24 cellular contexts compared by ENCODE assay signal in the genomic region with DNA sequence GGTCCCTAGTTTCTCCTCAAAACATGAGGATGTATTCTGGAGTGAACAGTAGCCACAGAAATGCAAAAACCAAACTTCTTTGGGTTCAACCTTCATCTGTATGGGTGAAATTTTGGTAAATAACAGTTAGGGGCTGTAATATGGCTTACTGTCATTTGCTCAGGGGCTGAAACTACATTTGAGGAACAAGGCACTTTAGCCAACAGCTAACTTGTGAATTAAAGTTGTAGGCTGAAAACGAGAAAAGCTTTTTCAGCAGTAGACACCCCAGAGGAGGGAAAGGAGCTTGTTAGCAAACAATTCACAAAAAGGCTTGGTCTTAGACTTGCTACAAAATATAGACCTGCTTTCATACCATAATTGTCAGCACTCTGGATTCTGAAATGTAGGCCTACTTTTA. TPM values are rescaled to one million over a fixed set of nuclear protein-coding genes. Genes with fewer than 3 reads are reported as not detected.
DNase-seq lines count a peak whose midpoint lies in the region; ATAC-seq and TF ChIP-seq lines count a peak whose summit lies in the region.
"Had no signal": no experiment of that assay in that cellular context is flagged by ENCODE, and none has a peak within 500 bp of the region (broad histone marks: within the 10 kb centered on the region; RNA-seq: fewer than 3 reads in every experiment).

No MANE protein-coding gene starts in this region.

- no peak overlapping the region for H3K4me3 ChIP-seq in GM12865 (ENCODE audit: low read depth, low read length)
- H3K4me3 ChIP-seq in MM.1S (ENCODE audit: low read length): no peak overlapping the region
- no peak overlapping the region for H3K4me3 ChIP-seq in OCI-LY7 (ENCODE audit: low read depth, low read length, poor library complexity, severe bottlenecking)
- H3K4me3 ChIP-seq in dorsolateral prefrontal cortex: peak overlapping the region in 1 of 59 donors; percentile 7
- H3K4me3 ChIP-seq: GM23248 had no signal

- no peaks in the 10 kb centered on the region for H3F3A ChIP-seq in MM.1S (ENCODE audit: insufficient read depth, low read length)

- H3K79me2 ChIP-seq in MM.1S (ENCODE audit: low read length) (no peaks in the 10 kb centered on the region), OCI-LY7 (ENCODE audit: insufficient read depth, low read depth, low read length) (no peaks in the 10 kb centered on the region)

- BruUV-seq in OCI-LY7 (replicated peaks; lab: Mats Ljungman, UMichigan): no TSS peak

- H4K20me1 ChIP-seq in MM.1S (ENCODE audit: insufficient read depth, low read length): no peaks in the 10 kb centered on the region
- H4K20me1 ChIP-seq in OCI-LY7 (ENCODE audit: insufficient read depth, low read length): no peaks in the 10 kb centered on the region

- H2AFZ ChIP-seq in MM.1S (ENCODE audit: low read length): no peak overlapping the region
- peak overlapping the region; percentile 81 for H2AFZ ChIP-seq in OCI-LY7 (ENCODE audit: low read length)
- H2AFZ ChIP-seq: GM23248 had no signal

- intact Hi-C loops in OCI-LY7 (cut with micrococcal nuclease; ENCODE audit: unreplicated experiment) (no loop called here), dorsolateral prefrontal cortex (cut with DNase I) (loop anchor here in 1 of 2 donors (10.0 kb wide), 1 partner anchor 78 kb away; no protein-coding TSS in a partner anchor)

- H3K9me2 ChIP-seq in MM.1S (replicated peaks; ENCODE audit: insufficient read depth, low read length) (no peaks in the 10 kb centered on the region), OCI-LY7 (ENCODE audit: insufficient read depth, low read length) (no peaks in the 10 kb centered on the region)

- H3K9ac ChIP-seq in MM.1S (ENCODE audit: low read length): no peak overlapping the region
- H3K9ac ChIP-seq: GM23248 had no signal

- no peak for TF ChIP-seq CTCF in GM12865 (IDR thresholded peaks at IDR 0.05; ENCODE audit: insufficient read depth, low read depth, low read length, missing control alignments)
- TF ChIP-seq CTCF in MM.1S (IDR thresholded peaks at IDR 0.05; ENCODE audit: low read length): no peak
- no peak for TF ChIP-seq CTCF in OCI-LY7 (conservative IDR thresholded peaks at IDR 0.05; ENCODE audit: low read length)
- TF ChIP-seq CTCF in dorsolateral prefrontal cortex (IDR thresholded peaks at IDR 0.05 in 54 of 56, conservative IDR thresholded peaks at IDR 0.05 in 2 of 56; ENCODE audit: low read depth in 1 of 56, partially characterized antibody in 56 of 56): no peak

- H3K27ac ChIP-seq in MM.1S (ENCODE audit: low read length): no peak overlapping the region; the same call in 1 of the 2 replicates
- H3K27ac ChIP-seq in OCI-LY7 (ENCODE audit: low read depth, low read length, poor library complexity, severe bottlenecking): no peak overlapping the region
- peak overlapping the region in 51 of 59 donors; percentile 1 to 93 (median 67) for H3K27ac ChIP-seq in dorsolateral prefrontal cortex
- H3K27ac ChIP-seq: C4-2B, GM23248, HL-60 had no signal

- no peak for ATAC-seq in activated CD4-positive, CD25-positive, alpha-beta regulatory T cell treated with anti-CD3 and anti-CD28 coated beads, Interleukin-2, amount 50 U/mL, for 24 hours
- ATAC-seq: CD8-positive, alpha-beta T cell had no signal

- DNase-seq in GM12865 (ENCODE audit: low read depth) (peak; percentile 24), MM.1S (peak; percentile 31), OCI-LY7 (ENCODE audit: low spot score) (peak; percentile 33), dorsolateral prefrontal cortex (no peak), H4 (ENCODE audit: low spot score) (no peak)
- no peak for DNase-seq in activated CD4-positive, alpha-beta T cell treated with anti-CD3 and anti-CD28 coated beads, Interleukin-2, amount 50 U/mL, for 4 hours
- DNase-seq: Caco-2; CD8-positive, alpha-beta T cell; EL; GDM1; GM23248; HCEC 1CT; NCI-H1417; NCI-H1694; NCI-H2081; NCI-H226; NCI-H510A; NCI-H69; SHP77 treated with DMSO at 0.1 percent for 48 hours had no signal

- CTCF ChIA-PET in OCI-LY7 (lab: Charles Lee; ENCODE audit: unreplicated experiment): interaction anchor here (0.9 kb wide), 1 partner anchor 8 kb away, joined by 3 read pairs; no protein-coding TSS in a partner anchor

- H3K36me3 ChIP-seq in MM.1S (replicated peaks; ENCODE audit: insufficient read depth, low read length): no peaks in the 10 kb centered on the region
- H3K36me3 ChIP-seq in OCI-LY7 (ENCODE audit: insufficient read depth, low read length): no peaks in the 10 kb centered on the region

- peaks cover 23% of the 10 kb centered on the region for H3K27me3 ChIP-seq in MM.1S (replicated peaks; ENCODE audit: insufficient read depth, low read length)
- H3K27me3 ChIP-seq in dorsolateral prefrontal cortex: no peaks in the 10 kb centered on the region

- POLR2A ChIA-PET in OCI-LY7 (lab: Charles Lee): interaction anchor here (0.7 to 1.1 kb wide), 2 partner anchors 10 to 35 kb away, joined by 3 read pairs; no protein-coding TSS in a partner anchor

- H3K4me2 ChIP-seq in MM.1S (ENCODE audit: low read depth, low read length) (0 out of 2 replicates have a peak overlapping the region, but pooled peaks have one; percentile 6), OCI-LY7 (ENCODE audit: low read length) (peak overlapping the region; percentile 10; the same call in 1 of the 2 replicates)

- no peaks in the 10 kb centered on the region for H3K9me3 ChIP-seq in MM.1S (replicated peaks; ENCODE audit: insufficient read depth, low read length)
- no peaks in the 10 kb centered on the region for H3K9me3 ChIP-seq in OCI-LY7 (ENCODE audit: low read length)
- H3K9me3 ChIP-seq: Caco-2 had no signal

- H3K4me1 ChIP-seq in MM.1S (ENCODE audit: low read length) (peaks cover 5% of the 10 kb centered on the region; the same call in 1 of the 2 replicates), OCI-LY7 (ENCODE audit: insufficient read depth, low read length, poor library complexity, severe bottlenecking) (peaks cover 21% of the 10 kb centered on the region)

RNA-seq across cellular contexts. Expression of gene TMEM171, which starts 6.6 kb away (rescaled TPM):
- total RNA-seq in OCI-LY7 (2014; rRNA removed; shearing (Covaris generic)): not detected in 2 replicates
- total RNA-seq in OCI-LY7 (2022) (not detected in 2 replicates), dorsolateral prefrontal cortex (1 to 10 TPM in 79 of 120 experiments, under 1 TPM in 32, not detected in 9; 0.39 to 6.5 (median 1.4) TPM)
- total RNA-seq in H4 (2014; rRNA removed; shearing (Covaris generic)): 10.4 and 10.7 TPM in 2 replicates
- total RNA-seq: B cell; T-helper 1 cell treated with Interleukin-12 subunit alpha and Interleukin-12 subunit beta and Interleukin-4 antibody, amounts not matched to agents 30 ng/mL and 1 ng/mL, for 36 hours had no signal

RNA-seq across cellular contexts. Expression of gene TMEM174, which starts 46.0 kb away (rescaled TPM):
- not detected in 2 replicates for total RNA-seq in OCI-LY7 (2014; rRNA removed; shearing (Covaris generic))
- total RNA-seq in OCI-LY7 (2022) (0.25 TPM in 1 of 2 replicates, not detected in the other), dorsolateral prefrontal cortex (not detected)
- not detected in 2 replicates for total RNA-seq in H4 (2014; rRNA removed; shearing (Covaris generic))
- total RNA-seq: B cell; Caco-2; CD8-positive, alpha-beta T cell; GM23248; T-helper 1 cell treated with Interleukin-12 subunit alpha and Interleukin-12 subunit beta and Interleukin-4 antibody, amounts not matched to agents 30 ng/mL and 1 ng/mL, for 36 hours had no signal

Comparison
In these comparisons a context has a peak if more than half of its experiments do, and no peak if none do; other contexts are left out.
1. DNase-seq: peak in GM12865 (single experiment), MM.1S (single experiment) and OCI-LY7 (single experiment); none in dorsolateral prefrontal cortex (0 of 10), activated CD4-positive, alpha-beta T cell treated with anti-CD3 and anti-CD28 coated beads, Interleukin-2, amount 50 U/mL, for 4 hours (0 of 2) and H4 (single experiment).
2. H3K27ac ChIP-seq: peak in dorsolateral prefrontal cortex (51 of 59); none in MM.1S (single experiment) and OCI-LY7 (single experiment).